8 cellular contexts compared by ENCODE assay signal in genomic region chr12:49828143-49829091, GRCh38. TPM values are rescaled to one million over a fixed set of nuclear protein-coding genes. Genes with fewer than 3 reads are reported as not detected.
DNase-seq lines count a peak whose midpoint lies in the region; ATAC-seq and TF ChIP-seq lines count a peak whose summit lies in the region.

Gene NCKAP5L (minus strand): TSS chr12:49828413. CDS start chr12:49804044, 24,369 bp downstream.

- no peaks in the 10 kb centered on the region for H3K9me3 Mint-ChIP-seq in activated B cell treated with CpG ODN at 0.5 μM for 24 hours

- peaks cover 37% of the 10 kb centered on the region for H3K4me1 Mint-ChIP-seq in activated B cell treated with CpG ODN at 0.5 μM for 24 hours

- peaks cover 3% of the 10 kb centered on the region for H3K36me3 Mint-ChIP-seq in activated B cell treated with CpG ODN at 0.5 μM for 24 hours (ENCODE audit: low read depth)

- intact Hi-C loops in activated B cell treated with CpG ODN at 0.5 μM for 24 hours (cut with micrococcal nuclease) (loop anchor here (1.0 to 10.0 kb wide), 7 partner anchors 11 to 564 kb away; partner anchors contain the start of genes BCDIN3D, CERS5, FMNL3 and MCRS1), spleen (cut with DNase I; ENCODE audit: low total_unique reads) (no loop called here)

- H3K4me1 ChIP-seq in spleen = peaks cover 21 to 57% (median 45%) of the 10 kb centered on the region in 6 donors

- peak within 1 kb of the TSS; percentile 95 for H3K27ac Mint-ChIP-seq in activated B cell treated with CpG ODN at 0.5 μM for 24 hours

- peak; percentile 76 for DNase-seq in AG04449 (ENCODE audit: low read depth, low spot score)
- peak; percentile 85 for DNase-seq in NCI-H2227 treated with DMSO at 0.1 percent for 48 hours (lab: John Stamatoyannopoulos, UW)
- DNase-seq in activated B cell treated with CpG ODN at 0.5 μM for 24 hours = peak; percentile 87
- DNase-seq in caudate nucleus (lab: John Stamatoyannopoulos, UW) = peak; percentile 51 to 96 (median 91)
- DNase-seq in inferior parietal cortex (ENCODE audit: extremely low spot score) = peak; percentile 86
- peak; percentile 98 for DNase-seq in spleen

- CTCF ChIA-PET in AG04449 (lab: Yijun Ruan, JAX) = interaction anchor here (1.1 to 9.4 kb wide), 4 partner anchors 12 to 56 kb away, joined by 4 to 61 read pairs (median 7); no protein-coding TSS in a partner anchor
- CTCF ChIA-PET in activated B cell treated with CpG ODN at 0.5 μM for 24 hours (lab: Charles Lee) = interaction anchor here (0.7 to 4.9 kb wide), 4 partner anchors 10 to 87 kb away, joined by 3 to 19 read pairs (median 4); partner anchors contain the start of gene TMBIM6

- TF ChIP-seq CTCF in AG04449 (IDR thresholded peaks at IDR 0.05; ENCODE audit: insufficient read depth, low read length, missing control alignments) (no peak), activated B cell treated with CpG ODN at 0.5 μM for 24 hours (IDR thresholded peaks at IDR 0.05) (no peak), spleen (IDR thresholded peaks at IDR 0.05 in 8 of 11, conservative IDR thresholded peaks at IDR 0.05 in 3 of 11) (peak in 1 of 11 experiments; percentile 11)

- H3K27me3 Mint-ChIP-seq in activated B cell treated with CpG ODN at 0.5 μM for 24 hours = no peaks in the 10 kb centered on the region

- no peaks in the 10 kb centered on the region for H3K27me3 ChIP-seq in spleen (replicated peaks in 1 of 7)

- POLR2A ChIA-PET in AG04449 (lab: Yijun Ruan, JAX) = interaction anchor here (0.6 to 4.9 kb wide), 11 partner anchors 8 to 87 kb away, joined by 3 to 25 read pairs (median 3); partner anchors contain the start of genes BCDIN3D and TMBIM6
- POLR2A ChIA-PET in activated B cell treated with CpG ODN at 0.5 μM for 24 hours (lab: Charles Lee) = interaction anchor here (0.6 to 3.5 kb wide), 12 partner anchors 12 to 1116 kb away, joined by 3 to 28 read pairs (median 4); partner anchors contain the start of genes BCDIN3D, RACGAP1 and TMBIM6

- H3K4me3 ChIP-seq in AG04449 (ENCODE audit: low read depth, low read length) (peak within 1 kb of the TSS; percentile 87), spleen (peak within 1 kb of the TSS; percentile 72 to 97 (median 85))

- H3K36me3 ChIP-seq in spleen = no peaks in the 10 kb centered on the region

- TF ChIP-seq POLR2A in spleen (IDR thresholded peaks at IDR 0.05) = no peak

- peak; percentile 83 for ATAC-seq in GM18907 (IDR thresholded peaks at IDR 0.05; ENCODE audit: unreplicated experiment)
- peak; percentile 90 for ATAC-seq in HG03159 (IDR thresholded peaks at IDR 0.05; ENCODE audit: unreplicated experiment)
- ATAC-seq in activated B cell treated with CpG ODN at 0.5 μM for 24 hours (ENCODE audit: low read depth) = peak; percentile 97

- WGBS in spleen, 5 donors = 0 to 1% (median 1%) methylated on average over 33 to 60 of the region's 60 CpGs

- H3K9me3 ChIP-seq in spleen = no peaks in the 10 kb centered on the region

- H3K4me3 Mint-ChIP-seq in activated B cell treated with CpG ODN at 0.5 μM for 24 hours = peak within 1 kb of the TSS; percentile 98

- H3K27ac ChIP-seq in caudate nucleus (ENCODE audit: low read depth, low read length) (peak within 1 kb of the TSS; percentile 89), spleen (peak within 1 kb of the TSS; percentile 66 to 93 (median 88))

RNA-seq across cellular contexts. Expression of gene NCKAP5L, which starts in this region (rescaled TPM):
- total RNA-seq in activated B cell treated with CpG ODN at 0.5 μM for 24 hours (7.2 and 9.1 TPM in 2 replicates), spleen (10 to 100 TPM; 19.9 to 29.4 (median 23.6) TPM)
- 10 to 100 TPM in 1 of 3 donors, 1 to 10 TPM in 2; 3.6 to 15.3 (median 7.0) TPM for polyA plus RNA-seq in spleen

Comparison
In these comparisons a context has a peak if more than half of its experiments do, and no peak if none do; other contexts are left out.
1. Peak in every context shown above with its lines: DNase-seq, ATAC-seq, H3K4me3 ChIP-seq and H3K27ac ChIP-seq.